In the genomic region with DNA sequence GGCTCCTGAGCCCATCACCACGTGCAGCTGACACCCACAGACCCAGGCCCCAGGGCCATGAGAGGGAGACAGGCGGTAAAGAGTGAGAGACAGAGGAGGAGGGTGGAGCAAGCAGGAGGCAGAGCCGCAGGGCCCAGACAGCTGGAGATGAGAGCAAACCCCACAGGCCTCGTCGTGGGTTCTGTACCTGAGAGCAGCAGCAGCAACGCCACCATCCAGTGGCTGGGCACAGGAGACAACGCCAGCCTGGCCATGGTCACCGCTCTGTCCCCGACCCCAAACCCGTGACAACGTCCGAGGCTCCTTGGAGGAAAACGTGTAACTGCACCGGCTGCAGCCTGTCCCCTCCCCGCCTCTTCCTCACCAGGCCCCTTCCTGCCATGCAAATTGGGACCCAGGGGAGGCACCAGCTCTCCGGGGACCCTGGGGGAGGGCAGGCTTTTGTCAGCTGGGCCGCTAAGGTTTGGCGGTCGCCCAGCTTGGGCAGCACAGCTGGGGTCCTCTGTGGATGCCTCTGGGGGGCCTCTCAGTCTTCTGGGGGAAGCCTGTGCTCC, we compare ENCODE assay signal across 8 cellular contexts. TPM values are rescaled to one million over a fixed set of nuclear protein-coding genes. Genes with fewer than 3 reads are reported as not detected.
DNase-seq lines count a peak whose midpoint lies in the region; ATAC-seq lines count a peak whose summit lies in the region.

A gene (minus strand): TSS at position 324 of the 554 bp plus-strand sequence. CDS start 70 bp downstream, at position 254.

- ATAC-seq in GM19452 (IDR thresholded peaks at IDR 0.05; ENCODE audit: unreplicated experiment): peak; percentile 83
- ATAC-seq in HG03442 (IDR thresholded peaks at IDR 0.05; ENCODE audit: unreplicated experiment): peak; percentile 65

- no peaks in the 10 kb centered on the region for H3K27me3 ChIP-seq in skeletal muscle tissue (ENCODE audit: control insufficient read depth in 3 of 3, insufficient read depth in 3 of 3, low read length in 3 of 3)

- H3K4me1 ChIP-seq in skeletal muscle tissue (ENCODE audit: control insufficient read depth in 3 of 3, insufficient read depth in 3 of 3, low read length in 3 of 3): peaks cover 20 to 28% (median 28%) of the 10 kb centered on the region in 3 donors

- H3K9ac ChIP-seq in skeletal muscle tissue (ENCODE audit: low read depth in 1 of 3, low read length in 3 of 3): peak within 1 kb of the TSS in 2 of 3 donors; percentile 54 to 69

- no peaks in the 10 kb centered on the region for H3K9me3 ChIP-seq in skeletal muscle tissue (ENCODE audit: control insufficient read depth in 3 of 3, low read length in 3 of 3)

- H3K27ac ChIP-seq in skeletal muscle tissue (ENCODE audit: low read depth, low read length): peak within 1 kb of the TSS; percentile 47

- no peaks in the 10 kb centered on the region for H3K36me3 ChIP-seq in skeletal muscle tissue (ENCODE audit: control insufficient read depth in 3 of 3, insufficient read depth in 3 of 3, low read length in 3 of 3)

- peak within 1 kb of the TSS in 1 of 3 donors; percentile 45 for H3K4me3 ChIP-seq in skeletal muscle tissue (ENCODE audit: low read length in 3 of 3)

- DNase-seq in CD1c-positive myeloid dendritic cell (ENCODE audit: extremely low spot score) (peak; percentile 10), midbrain (lab: John Stamatoyannopoulos, UW) (no peak), NCI-H187 treated with DMSO at 0.1 percent for 48 hours (lab: John Stamatoyannopoulos, UW) (no peak), LoVo (ENCODE audit: low spot score) (no peak)
- DNase-seq in activated effector memory CD4-positive, alpha-beta T cell treated with anti-CD3 and anti-CD28 coated beads, Interleukin-2, amount 50 U/mL, for 16 hours: peak; percentile 76

RNA-seq across cellular contexts. Expression of the gene that starts here (rescaled TPM):
- total RNA-seq in skeletal muscle tissue: 2.1 TPM

Comparison
In these comparisons a context has a peak if more than half of its experiments do, and no peak if none do; other contexts are left out.
1. DNase-seq: peak in CD1c-positive myeloid dendritic cell (single experiment) and activated effector memory CD4-positive, alpha-beta T cell treated with anti-CD3 and anti-CD28 coated beads, Interleukin-2, amount 50 U/mL, for 16 hours (single experiment); none in midbrain (single experiment), NCI-H187 treated with DMSO at 0.1 percent for 48 hours (single experiment) and LoVo (single experiment).